In genomic region chr3:127373701-127374625, GRCh38 we compare ENCODE assay signal across 10 cellular contexts.
DNase-seq lines count a peak whose midpoint lies in the region; ATAC-seq and TF ChIP-seq lines count a peak whose summit lies in the region.
"Had no signal": no experiment of that assay in that cellular context is flagged by ENCODE, and none has a peak within 500 bp of the region (broad histone marks: within the 10 kb centered on the region; RNA-seq: fewer than 3 reads in every experiment).

No MANE protein-coding gene starts in this region.

- no peak overlapping the region for H3K27ac Mint-ChIP-seq in Calu3 (ENCODE audit: unreplicated experiment)

- TF ChIP-seq CTCF in Calu3 (IDR thresholded peaks at IDR 0.05; ENCODE audit: unreplicated experiment): peak; percentile 55
- peak; percentile 6 for TF ChIP-seq CTCF in GM20000 (IDR thresholded peaks at IDR 0.05; ENCODE audit: extremely low read depth, missing control alignments)
- TF ChIP-seq CTCF in right lobe of liver (IDR thresholded peaks at IDR 0.05): peak in 3 of 4 donors; percentile 27 to 52 (median 31)

- no peaks in the 10 kb centered on the region for H3K4me1 ChIP-seq in right lobe of liver
- H3K4me1 ChIP-seq: adrenal gland had no signal

- intact Hi-C loops in Calu3 (cut with micrococcal nuclease; ENCODE audit: unreplicated experiment) (no loop called here), right lobe of liver (cut with DNase I) (no loop called here)

- no peak for TF ChIP-seq POLR2A in right lobe of liver (IDR thresholded peaks at IDR 0.05)

- H3K4me3 ChIP-seq in right lobe of liver: no peak overlapping the region
- H3K4me3 ChIP-seq: adrenal gland had no signal

- peak; percentile 69 for DNase-seq in Calu3
- DNase-seq in GM20000 (ENCODE audit: low spot score): peak; percentile 34
- DNase-seq in UCSD-AML1 (lab: John Stamatoyannopoulos, UW; ENCODE audit: unreplicated experiment): peak; percentile 25
- no peak for DNase-seq in right lobe of liver
- no peak for DNase-seq in HuH-7.5 (ENCODE audit: low spot score)
- DNase-seq in NCI-H526 treated with DMSO at 0.1 percent for 48 hours (lab: John Stamatoyannopoulos, UW): no peak
- DNase-seq in activated effector memory CD4-positive, alpha-beta T cell treated with Interleukin-2 at 50 U/mL for 16 hours: no peak
- no peak for DNase-seq in NCI-H774 (lab: John Stamatoyannopoulos, UW)
- DNase-seq: NCI-H524 treated with DMSO at 0.1 percent for 48 hours had no signal

- peak; percentile 24 to 48 (median 38) for ATAC-seq in right lobe of liver

- 41% methylated on average over 7 of the region's 13 CpGs for WGBS in right lobe of liver (ENCODE audit: insufficient coverage, low coverage, low lambda C conversion rate, missing lambda C conversion rate)

- no peak overlapping the region for H3K27ac ChIP-seq in right lobe of liver
- H3K27ac ChIP-seq: adrenal gland had no signal

- no peak overlapping the region for H3K4me3 Mint-ChIP-seq in Calu3 (ENCODE audit: low read depth, unreplicated experiment)

- H3K36me3 Mint-ChIP-seq in Calu3 (ENCODE audit: insufficient read depth, unreplicated experiment): no peaks in the 10 kb centered on the region

- no peaks in the 10 kb centered on the region for H3K9me3 ChIP-seq in right lobe of liver
- H3K9me3 ChIP-seq: adrenal gland had no signal

- CTCF ChIA-PET in Calu3 (lab: Charles Lee): interaction anchor here (0.8 to 1.8 kb wide), 7 partner anchors 32 to 170 kb away, joined by 3 to 14 read pairs (median 4); no protein-coding TSS in a partner anchor

- H3K4me1 Mint-ChIP-seq in Calu3 (ENCODE audit: low read depth, unreplicated experiment): no peaks in the 10 kb centered on the region

- no peaks in the 10 kb centered on the region for H3K9me3 Mint-ChIP-seq in Calu3 (ENCODE audit: low read depth, unreplicated experiment)

- peaks cover 92% of the 10 kb centered on the region for H3K27me3 Mint-ChIP-seq in Calu3 (ENCODE audit: unreplicated experiment)

- BruUV-seq in Calu3 (replicated peaks; lab: Mats Ljungman, UMichigan): no TSS peak

- H3K36me3 ChIP-seq in right lobe of liver: no peaks in the 10 kb centered on the region
- H3K36me3 ChIP-seq: adrenal gland had no signal

- H3K27me3 ChIP-seq in right lobe of liver: no peaks in the 10 kb centered on the region
- H3K27me3 ChIP-seq: adrenal gland had no signal

Comparison
In these comparisons a context has a peak if more than half of its experiments do, and no peak if none do; other contexts are left out.
1. DNase-seq: peak in Calu3 (single experiment), GM20000 (single experiment) and UCSD-AML1 (single experiment); none in right lobe of liver (0 of 3), HuH-7.5 (single experiment), NCI-H526 treated with DMSO at 0.1 percent for 48 hours (single experiment), activated effector memory CD4-positive, alpha-beta T cell treated with Interleukin-2 at 50 U/mL for 16 hours (single experiment) and NCI-H774 (single experiment).
2. Peak in every context shown above with its lines, with median percentiles within 50 percentile points of each other: CTCF ChIP-seq.